In the genomic region with DNA sequence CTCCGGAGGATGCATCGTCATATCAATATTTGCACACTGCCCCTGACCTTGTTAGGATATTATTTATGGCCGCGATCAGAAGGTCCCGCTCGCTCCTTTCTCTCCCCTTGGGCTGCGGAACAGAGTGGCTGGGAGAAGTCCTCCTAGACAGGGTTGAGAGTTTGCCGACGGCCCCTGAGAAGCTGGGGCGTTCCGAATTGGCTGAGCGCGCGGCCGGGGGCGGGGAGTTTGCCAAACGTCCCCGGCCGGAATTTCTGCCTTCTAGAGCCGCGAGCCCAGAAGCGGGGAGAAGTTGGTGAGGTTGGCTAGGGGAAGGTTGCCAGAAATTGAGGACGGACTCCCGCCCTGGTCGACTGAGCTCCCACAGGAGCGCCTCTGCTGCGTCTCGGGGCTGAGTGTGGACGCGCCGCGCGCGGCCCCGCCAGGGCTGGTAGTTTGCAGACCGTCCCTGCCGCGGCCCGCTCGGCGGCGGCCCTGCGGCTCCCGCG, we compare ENCODE assay signal across 8 cellular contexts.
DNase-seq lines count a peak whose midpoint lies in the region; ATAC-seq and TF ChIP-seq lines count a peak whose summit lies in the region.

No MANE protein-coding gene starts in this region.

- peak; percentile 61 for ATAC-seq in GM19025 (IDR thresholded peaks at IDR 0.05; ENCODE audit: low read depth, unreplicated experiment)
- ATAC-seq in HG03196 (IDR thresholded peaks at IDR 0.05; ENCODE audit: unreplicated experiment) = peak; percentile 59

- H3K36me3 Mint-ChIP-seq in chondrocyte (ENCODE audit: low read depth) = no peaks in the 10 kb centered on the region

- peaks cover 32% of the 10 kb centered on the region for H3K4me1 Mint-ChIP-seq in chondrocyte (ENCODE audit: low read depth)

- DNase-seq in AML-193 (lab: John Stamatoyannopoulos, UW) (peak; percentile 90 to 91), NCI-H446 treated with DMSO at 0.1 percent for 48 hours (lab: John Stamatoyannopoulos, UW) (peak; percentile 83), chondrocyte (ENCODE audit: low spot score) (peak; percentile 94), kidney tubule cell (ENCODE audit: low spot score) (peak; percentile 95)
- DNase-seq in activated CD4-positive, alpha-beta T cell treated with anti-CD3 and anti-CD28 coated beads for 1 hour = peak; percentile 72
- peak; percentile 57 to 77 (median 66) for DNase-seq in stimulated activated CD4-positive, alpha-beta T cell treated with anti-CD3 and anti-CD28 coated beads, Interleukin-1b, Interleukin-23, amount 100 ng/mL, for 24 hours (ENCODE audit: low read depth in 4 of 4, low spot score in 1 of 4)

- H3K4me3 Mint-ChIP-seq in chondrocyte (ENCODE audit: unreplicated experiment) = peak overlapping the region; percentile 81

- TF ChIP-seq CTCF in chondrocyte (IDR thresholded peaks at IDR 0.05) = peak; percentile 10

- H3K27me3 Mint-ChIP-seq in chondrocyte (ENCODE audit: low read depth) = peaks cover 1% of the 10 kb centered on the region

- H3K27ac Mint-ChIP-seq in chondrocyte (ENCODE audit: unreplicated experiment) = peak overlapping the region; percentile 91

- H3K9me3 Mint-ChIP-seq in chondrocyte (ENCODE audit: low read depth) = no peaks in the 10 kb centered on the region

Comparison
In these comparisons a context has a peak if more than half of its experiments do, and no peak if none do; other contexts are left out.
1. Peak in every context shown above with its lines: DNase-seq and ATAC-seq.